In genomic region chr12:50297996-50298395, GRCh38 we compare ENCODE assay signal across 24 cellular contexts. TPM values are rescaled to one million over a fixed set of nuclear protein-coding genes. Genes with fewer than 3 reads are reported as not detected.
DNase-seq lines count a peak whose midpoint lies in the region; TF ChIP-seq lines count a peak whose summit lies in the region.
"Had no signal": no experiment of that assay in that cellular context is flagged by ENCODE, and none has a peak within 500 bp of the region (broad histone marks: within the 10 kb centered on the region; RNA-seq: fewer than 3 reads in every experiment).

No MANE protein-coding gene starts in this region.

- TF ChIP-seq POLR2A in prostate gland (IDR thresholded peaks at IDR 0.05) = no peak

- H3K27ac ChIP-seq in endodermal cell (ENCODE audit: low read depth, low read length) (no peak overlapping the region), mucosa of rectum (ENCODE audit: low read depth in 2 of 2, low read length in 2 of 2) (peak overlapping the region; percentile 50 to 52), prostate gland (no peak overlapping the region)

- H3K4me1 ChIP-seq in Caco-2 = peaks cover 15% of the 10 kb centered on the region
- no peaks in the 10 kb centered on the region for H3K4me1 ChIP-seq in endodermal cell (ENCODE audit: control insufficient read depth, insufficient read depth, low read length)
- H3K4me1 ChIP-seq in mucosa of rectum (ENCODE audit: control insufficient read depth in 2 of 2, insufficient read depth in 2 of 2, low read length in 2 of 2) = peaks cover 5 to 10% of the 10 kb centered on the region in 2 donors
- no peaks in the 10 kb centered on the region for H3K4me1 ChIP-seq in prostate gland (replicated peaks)

- H3K27ac Mint-ChIP-seq in Caco-2 (ENCODE audit: unreplicated experiment) (peak overlapping the region; percentile 14), endodermal cell (peak overlapping the region; percentile 18)
- H3K27ac Mint-ChIP-seq: memory B cell; natural killer cell treated with Interleukin-12 subunit alpha and Interleukin-12 subunit beta and Interleukin-15 and Interleukin-18, amount 100 ng/mL, for 72 hours; T-helper 1 cell treated with Interleukin-12 subunit alpha and Interleukin-12 subunit beta and Interleukin-4 antibody, amounts not matched to agents 30 μg/mL and 1 μg/mL, for 36 hours had no signal

- 100% methylated on average over 1 of the region's 1 CpG for WGBS in endodermal cell (ENCODE audit: insufficient coverage in 1 of 2, insufficient read length in 1 of 2), 2 experiments
- WGBS in prostate gland = 40% methylated on average over 1 of the region's 1 CpG

- H3K27me3 ChIP-seq in Caco-2 (replicated peaks; ENCODE audit: control insufficient read depth, insufficient read depth, low read length) (no peaks in the 10 kb centered on the region), endodermal cell (ENCODE audit: control insufficient read depth, insufficient read depth, low read length, poor library complexity, severe bottlenecking) (no peaks in the 10 kb centered on the region), mucosa of rectum (ENCODE audit: control insufficient read depth in 2 of 2, insufficient read depth in 2 of 2, low read length in 2 of 2) (no peaks in the 10 kb centered on the region), prostate gland (replicated peaks; ENCODE audit: insufficient read depth) (no peaks in the 10 kb centered on the region)
- H3K27me3 ChIP-seq: vagina had no signal

- no peaks in the 10 kb centered on the region for H3K9me3 ChIP-seq in Caco-2
- no peaks in the 10 kb centered on the region for H3K9me3 ChIP-seq in endodermal cell (ENCODE audit: control insufficient read depth, low read length)
- H3K9me3 ChIP-seq in mucosa of rectum (ENCODE audit: control insufficient read depth in 2 of 2, low read length in 2 of 2) = no peaks in the 10 kb centered on the region
- H3K9me3 ChIP-seq in prostate gland = no peaks in the 10 kb centered on the region
- H3K9me3 ChIP-seq: vagina had no signal

- no TSS peak for BruUV-seq in Caco-2 (replicated peaks; lab: Mats Ljungman, UMichigan)

- CTCF ChIA-PET in Caco-2 (lab: Charles Lee) = interaction anchor here (0.7 kb wide), 1 partner anchor 186 kb away, joined by 4 read pairs; the partner anchor contains the start of gene COX14

- H3K4me3 ChIP-seq in Caco-2 (ENCODE audit: low read depth, low read length) (no peak overlapping the region), endodermal cell (ENCODE audit: low read length) (no peak overlapping the region), mucosa of rectum (ENCODE audit: low read length in 2 of 2) (no peak overlapping the region), prostate gland (no peak overlapping the region)
- H3K4me3 ChIP-seq: skin epidermis, vagina had no signal

- H3K36me3 Mint-ChIP-seq in Caco-2 (ENCODE audit: insufficient read depth, unreplicated experiment) (no peaks in the 10 kb centered on the region), endodermal cell (ENCODE audit: low read depth) (no peaks in the 10 kb centered on the region)
- H3K36me3 Mint-ChIP-seq: memory B cell; natural killer cell treated with Interleukin-12 subunit alpha and Interleukin-12 subunit beta and Interleukin-15 and Interleukin-18, amount 100 ng/mL, for 72 hours had no signal

- H3K4me3 Mint-ChIP-seq in Caco-2 (ENCODE audit: unreplicated experiment) = no peak overlapping the region
- no peak overlapping the region for H3K4me3 Mint-ChIP-seq in endodermal cell
- H3K4me3 Mint-ChIP-seq: memory B cell; natural killer cell treated with Interleukin-12 subunit alpha and Interleukin-12 subunit beta and Interleukin-15 and Interleukin-18, amount 100 ng/mL, for 72 hours; T-helper 1 cell treated with Interleukin-12 subunit alpha and Interleukin-12 subunit beta and Interleukin-4 antibody, amounts not matched to agents 30 μg/mL and 1 μg/mL, for 36 hours had no signal

- TF ChIP-seq CTCF in Caco-2 (IDR thresholded peaks at IDR 0.05; ENCODE audit: insufficient read depth in 1 of 2, low read depth in 1 of 2, low read length in 1 of 2, severe bottlenecking in 1 of 2, unreplicated experiment in 1 of 2) = no peak
- TF ChIP-seq CTCF in endodermal cell (conservative IDR thresholded peaks at IDR 0.05) = no peak
- no peak for TF ChIP-seq CTCF in prostate gland (IDR thresholded peaks at IDR 0.05)

- H3K9ac ChIP-seq in endodermal cell (ENCODE audit: extremely low read depth, low read length, poor library complexity, severe bottlenecking) = no peak overlapping the region
- no peak overlapping the region for H3K9ac ChIP-seq in mucosa of rectum (ENCODE audit: low read depth in 1 of 2, low read length in 2 of 2)

- H3K4me1 Mint-ChIP-seq in Caco-2 (ENCODE audit: low read depth, unreplicated experiment) (peaks cover 15% of the 10 kb centered on the region), endodermal cell (peaks cover 8% of the 10 kb centered on the region)
- H3K4me1 Mint-ChIP-seq: memory B cell had no signal

- H3K27me3 Mint-ChIP-seq in Caco-2 (ENCODE audit: insufficient read depth, unreplicated experiment) (no peaks in the 10 kb centered on the region), endodermal cell (ENCODE audit: insufficient read depth) (no peaks in the 10 kb centered on the region)
- H3K27me3 Mint-ChIP-seq: memory B cell; natural killer cell treated with Interleukin-12 subunit alpha and Interleukin-12 subunit beta and Interleukin-15 and Interleukin-18, amount 100 ng/mL, for 72 hours had no signal

- POLR2A ChIA-PET in Caco-2 (lab: Charles Lee) = interaction anchor here (0.5 to 1.0 kb wide), 2 partner anchors 15 to 785 kb away, joined by 3 to 4 read pairs; partner anchors contain the start of genes CSRNP2 and LIMA1

- H3K9me3 Mint-ChIP-seq in Caco-2 (ENCODE audit: unreplicated experiment) = no peaks in the 10 kb centered on the region
- H3K9me3 Mint-ChIP-seq in endodermal cell = no peaks in the 10 kb centered on the region
- H3K9me3 Mint-ChIP-seq: memory B cell; natural killer cell treated with Interleukin-12 subunit alpha and Interleukin-12 subunit beta and Interleukin-15 and Interleukin-18, amount 100 ng/mL, for 72 hours; T-helper 1 cell treated with Interleukin-12 subunit alpha and Interleukin-12 subunit beta and Interleukin-4 antibody, amounts not matched to agents 30 μg/mL and 1 μg/mL, for 36 hours had no signal

- intact Hi-C loops in Caco-2 (cut with micrococcal nuclease; ENCODE audit: unreplicated experiment) = no loop called here
- intact Hi-C loops in prostate gland (cut with DNase I) = no loop called here

- no peak for DNase-seq in Caco-2
- DNase-seq in MV-4-11 (lab: John Stamatoyannopoulos, UW) = peak; percentile 5
- DNase-seq in endodermal cell = no peak
- DNase-seq in NCI-H345 treated with DMSO at 0.1 percent for 48 hours (lab: John Stamatoyannopoulos, UW; ENCODE audit: unreplicated experiment) = no peak
- DNase-seq in prostate gland (ENCODE audit: low spot score) = no peak
- DNase-seq in DMS 273 treated with DMSO at 0.1 percent for 48 hours (lab: John Stamatoyannopoulos, UW) = no peak
- DNase-seq in stimulated activated CD4-positive, alpha-beta T cell treated with anti-CD3 and anti-CD28 coated beads, Interleukin-4, amount 100 ng/mL, for 24 hours = no peak
- DNase-seq: activated CD4-positive, alpha-beta T cell treated with anti-CD3 and anti-CD28 coated beads, Interleukin-2, amount 50 U/mL, for 4 hours; activated gamma-delta T cell; C1 segment of cervical spinal cord; GF-D8; H7; head of caudate nucleus; IMR-90; NCI-H1694; posterior cingulate gyrus; SHP77; stimulated activated CD4-positive, alpha-beta T cell treated with anti-CD3 and anti-CD28 coated beads, Interleukin-4, amount 100 ng/mL, for 1 hour had no signal

- H3K36me3 ChIP-seq in Caco-2 (ENCODE audit: control insufficient read depth, insufficient read depth, low read length) (no peaks in the 10 kb centered on the region), endodermal cell (ENCODE audit: control insufficient read depth, insufficient read depth, low read length) (no peaks in the 10 kb centered on the region), mucosa of rectum (ENCODE audit: control insufficient read depth in 2 of 2, insufficient read depth in 2 of 2, low read length in 2 of 2) (no peaks in the 10 kb centered on the region), prostate gland (no peaks in the 10 kb centered on the region)
- H3K36me3 ChIP-seq: vagina had no signal

RNA-seq across cellular contexts. Expression of gene LIMA1, which starts 14.7 kb away (rescaled TPM):
- total RNA-seq in Caco-2 (2022) (50.3 and 53.5 TPM in 2 replicates), endodermal cell (10 to 100 TPM; 20.1 to 26.0 TPM), prostate gland (10 to 100 TPM; 66.7 to 94.2 TPM)
- 28.6 TPM for polyA plus RNA-seq in endodermal cell (2013, experiment 1 of 2)
- 26.3 TPM for polyA plus RNA-seq in endodermal cell (2013, experiment 2 of 2)

Comparison
In these comparisons a context has a peak if more than half of its experiments do, and no peak if none do; other contexts are left out.
1. H3K27ac ChIP-seq: peak in mucosa of rectum (2 of 2); none in endodermal cell (single experiment) and prostate gland (0 of 2).